ENCODE assay signal across 8 cellular contexts in the genomic region with DNA sequence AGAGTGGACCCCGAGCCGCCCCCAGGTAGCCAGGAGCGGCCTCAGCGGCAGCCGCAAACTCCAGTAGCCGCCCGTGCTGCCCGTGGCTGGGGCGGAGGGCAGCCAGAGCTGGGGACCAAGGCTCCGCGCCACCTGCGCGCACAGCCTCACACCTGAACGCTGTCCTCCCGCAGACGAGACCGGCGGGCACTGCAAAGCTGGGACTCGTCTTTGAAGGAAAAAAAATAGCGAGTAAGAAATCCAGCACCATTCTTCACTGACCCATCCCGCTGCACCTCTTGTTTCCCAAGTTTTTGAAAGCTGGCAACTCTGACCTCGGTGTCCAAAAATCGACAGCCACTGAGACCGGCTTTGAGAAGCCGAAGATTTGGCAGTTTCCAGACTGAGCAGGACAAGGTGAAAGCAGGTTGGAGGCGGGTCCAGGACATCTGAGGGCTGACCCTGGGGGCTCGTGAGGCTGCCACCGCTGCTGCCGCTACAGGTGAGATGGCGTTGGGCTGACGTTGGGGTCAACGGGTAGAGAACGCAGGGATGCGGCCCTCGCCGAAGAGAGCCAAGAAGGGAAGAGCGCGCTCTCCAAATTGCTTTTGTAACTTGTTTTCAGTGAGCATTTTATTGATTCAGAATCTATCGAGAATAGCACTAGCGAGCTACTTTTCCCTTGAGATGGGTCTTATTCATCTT. TPM values are rescaled to one million over a fixed set of nuclear protein-coding genes. Genes with fewer than 3 reads are reported as not detected.
DNase-seq lines count a peak whose midpoint lies in the region; ATAC-seq and TF ChIP-seq lines count a peak whose summit lies in the region.

No MANE protein-coding gene starts in this region.

- H3K4me3 ChIP-seq in SK-N-MC: peak overlapping the region; percentile 93
- H3K4me3 ChIP-seq in muscle layer of colon (ENCODE audit: low read depth in 1 of 2, low read length in 2 of 2): peak overlapping the region; percentile 79 to 82
- H3K4me3 ChIP-seq in uterus: peak overlapping the region; percentile 65 to 71

- peaks cover 14% of the 10 kb centered on the region for H3K4me1 ChIP-seq in muscle layer of colon (ENCODE audit: insufficient read depth, low read length)
- no peaks in the 10 kb centered on the region for H3K4me1 ChIP-seq in uterus

- H3K36me3 ChIP-seq in SK-N-MC (ENCODE audit: insufficient read depth, low read length) (no peaks in the 10 kb centered on the region; the same call in 1 of the 2 replicates), muscle layer of colon (ENCODE audit: insufficient read depth, low read length) (no peaks in the 10 kb centered on the region), uterus (no peaks in the 10 kb centered on the region)

- H3K27ac ChIP-seq in SK-N-MC (no peak overlapping the region), muscle layer of colon (ENCODE audit: low read depth, low read length) (peak overlapping the region; percentile 91), uterus (peak overlapping the region; percentile 83 to 85)

- H3K9me3 ChIP-seq in SK-N-MC (ENCODE audit: low read depth, low read length) (no peaks in the 10 kb centered on the region), muscle layer of colon (ENCODE audit: low read length) (no peaks in the 10 kb centered on the region), uterus (no peaks in the 10 kb centered on the region)

- peaks cover 0 to 7% of the 10 kb centered on the region in 2 donors for H3K27me3 ChIP-seq in muscle layer of colon (ENCODE audit: control insufficient read depth in 1 of 2, insufficient read depth in 2 of 2, low read length in 2 of 2)
- H3K27me3 ChIP-seq in uterus: no peaks in the 10 kb centered on the region

- TF ChIP-seq CTCF in uterus (IDR thresholded peaks at IDR 0.05): no peak

- intact Hi-C loops in uterus (cut with DNase I; ENCODE audit: low total_unique reads): loop anchor here (10.0 kb wide), 1 partner anchor 1085 kb away; no protein-coding TSS in a partner anchor

- H3K9ac ChIP-seq in SK-N-MC (ENCODE audit: insufficient read length) (peak overlapping the region; percentile 51), muscle layer of colon (ENCODE audit: low read length) (peak overlapping the region; percentile 81)

- no peak for DNase-seq in SK-N-MC (ENCODE audit: low read depth, low spot score)
- peak; percentile 23 for DNase-seq in effector CD4-positive, alpha-beta T cell
- peak in 1 of 2 donors; percentile 27 for DNase-seq in uterus
- DNase-seq in 8988T: no peak
- DNase-seq in Ammon's horn (ENCODE audit: low spot score): no peak

- TF ChIP-seq POLR2A in uterus (IDR thresholded peaks at IDR 0.05): no peak

- ATAC-seq in GM18867 (IDR thresholded peaks at IDR 0.05; ENCODE audit: unreplicated experiment): peak; percentile 36
- peak; percentile 43 for ATAC-seq in HG02798 (IDR thresholded peaks at IDR 0.05; ENCODE audit: poor library complexity, unreplicated experiment)

RNA-seq across cellular contexts. Expression of a gene that starts 0.4 kb away (rescaled TPM):
- total RNA-seq in uterus: 10 to 100 TPM in 1 of 4 donors, 1 to 10 TPM in 3; 5.9 to 10.2 (median 8.0) TPM
